In genomic region chr7:123557631-123558505, GRCh38 we compare ENCODE assay signal across 8 cellular contexts. TPM values are rescaled to one million over a fixed set of nuclear protein-coding genes. Genes with fewer than 3 reads are reported as not detected.
DNase-seq lines count a peak whose midpoint lies in the region; ATAC-seq and TF ChIP-seq lines count a peak whose summit lies in the region.

NDUFA5 (minus strand) TSS chr7:123557818; CDS start chr7:123557795, 23 bp downstream.

- peak; percentile 95 for ATAC-seq in HG02870 (IDR thresholded peaks at IDR 0.05; ENCODE audit: unreplicated experiment)
- peak; percentile 96 to 99 (median 97) for ATAC-seq in T-cell (replicated peaks in 1 of 4)
- peak; percentile 98 to 99 (median 99) for ATAC-seq in heart left ventricle

- 3 to 4% (median 3%) methylated on average over 30 to 34 of the region's 34 CpGs for WGBS in adrenal gland, 4 donors
- WGBS in heart left ventricle, 4 donors = 4 to 5% (median 4%) methylated on average over 34 of the region's 34 CpGs

- intact Hi-C loops in adrenal gland (cut with DNase I) (no loop called here), heart left ventricle (cut with DNase I) (loop anchor here in 6 of 10 donors (1.0 to 10.0 kb wide), 6 partner anchors 21 to 191 kb away; partner anchors contain the start of genes WASL (in 3 of the 6) and IQUB (in 2 of the 6))

- H3K27me3 ChIP-seq in adrenal gland (no peaks in the 10 kb centered on the region), heart left ventricle (no peaks in the 10 kb centered on the region)

- H3K9me3 Mint-ChIP-seq in T-cell (no peaks in the 10 kb centered on the region), type B pancreatic cell (no peaks in the 10 kb centered on the region)

- H3K4me3 ChIP-seq in adrenal gland (peak within 1 kb of the TSS; percentile 77 to 88 (median 80)), heart left ventricle (peak within 1 kb of the TSS; percentile 59 to 95 (median 78))

- H3K27me3 Mint-ChIP-seq in T-cell (peaks cover 2 to 6% of the 10 kb centered on the region in 2 donors), type B pancreatic cell (no peaks in the 10 kb centered on the region)

- DNase-seq in GM13977 (ENCODE audit: low spot score) = peak; percentile 88
- DNase-seq in NCI-H146 (lab: John Stamatoyannopoulos, UW) = peak; percentile 99
- peak; percentile 91 to 99 (median 96) for DNase-seq in T-cell
- peak; percentile 99 to 100 (median 99) for DNase-seq in adrenal gland
- DNase-seq in heart left ventricle = peak; percentile 94 to 99 (median 99)
- DNase-seq in pons (ENCODE audit: low spot score) = peak; percentile 100
- DNase-seq in type B pancreatic cell (ENCODE audit: extremely low spot score, unreplicated experiment) = peak; percentile 92

- peak; percentile 40 to 88 for TF ChIP-seq POLR2A in adrenal gland (IDR thresholded peaks at IDR 0.05)
- peak in 1 of 2 donors; percentile 72 for TF ChIP-seq POLR2A in heart left ventricle (IDR thresholded peaks at IDR 0.05)

- H3K27ac Mint-ChIP-seq in T-cell (no peak within 1 kb of the TSS), type B pancreatic cell (no peak within 1 kb of the TSS)

- peaks cover 10% of the 10 kb centered on the region in 3 donors for H3K4me1 Mint-ChIP-seq in T-cell
- peaks cover 3% of the 10 kb centered on the region for H3K4me1 Mint-ChIP-seq in type B pancreatic cell (ENCODE audit: unreplicated experiment)

- H3K9me3 ChIP-seq in adrenal gland (replicated peaks in 1 of 3) (no peaks in the 10 kb centered on the region), heart left ventricle (no peaks in the 10 kb centered on the region)

- H3K27ac ChIP-seq in adrenal gland (peak within 1 kb of the TSS; percentile 82 to 98 (median 94)), heart left ventricle (peak within 1 kb of the TSS; percentile 84 to 97 (median 92))

- POLR2A ChIA-PET in T-cell (lab: Charles Lee) = interaction anchor here (0.5 to 2.5 kb wide), 4 partner anchors 23 to 191 kb away, joined by 4 to 16 read pairs (median 4); partner anchors contain the start of genes IQUB (in 2 of the 2) and WASL (in 1 of the 2)

- H3K36me3 Mint-ChIP-seq in T-cell (peaks cover 5% of the 10 kb centered on the region), type B pancreatic cell (peaks cover 9% of the 10 kb centered on the region)

- no peak for TF ChIP-seq CTCF in GM13977 (IDR thresholded peaks at IDR 0.05; ENCODE audit: extremely low read depth, insufficient read depth, missing control alignments)
- TF ChIP-seq CTCF in adrenal gland (IDR thresholded peaks at IDR 0.05) = peak in 2 of 6 experiments; percentile 12 to 13
- TF ChIP-seq CTCF in heart left ventricle (IDR thresholded peaks at IDR 0.05) = no peak
- no peak for TF ChIP-seq CTCF in type B pancreatic cell (conservative IDR thresholded peaks at IDR 0.05)

- H3K4me1 ChIP-seq in adrenal gland (replicated peaks in 1 of 2) (peaks cover 8 to 38% of the 10 kb centered on the region in 2 donors), heart left ventricle (peaks cover 6 to 41% (median 36%) of the 10 kb centered on the region in 12 donors)

- no peak within 1 kb of the TSS for H3K4me3 Mint-ChIP-seq in T-cell
- no peak within 1 kb of the TSS for H3K4me3 Mint-ChIP-seq in type B pancreatic cell

- H3K36me3 ChIP-seq in adrenal gland (replicated peaks in 1 of 2) (peaks cover 0 to 6% of the 10 kb centered on the region in 2 donors), heart left ventricle (peaks cover 0 to 29% (median 11%) of the 10 kb centered on the region in 9 donors)

- CTCF ChIA-PET in T-cell (lab: Charles Lee) = interaction anchor here (0.5 to 2.9 kb wide), 9 partner anchors 9 to 191 kb away, joined by 3 to 29 read pairs (median 3); partner anchors contain the start of genes IQUB (in 2 of the 2) and WASL (in 1 of the 2)

- in situ Hi-C loops in GM13977 (cut with MboI; ENCODE audit: low pct_unique_long_range_greater_than_20kb, low sequenced_read_pairs, unreplicated experiment) = no loop called here

RNA-seq across cellular contexts. Expression of gene NDUFA5, which starts in this region (rescaled TPM):
- 10 to 100 TPM; 47.0 to 56.5 (median 48.8) TPM for total RNA-seq in T-cell
- 100 to 1,000 TPM in 5 of 8 donors, 10 to 100 TPM in 3; 39.4 to 164 (median 105) TPM for total RNA-seq in adrenal gland
- polyA plus RNA-seq in adrenal gland = 100 to 1,000 TPM; 217 to 289 (median 271) TPM
- total RNA-seq in heart left ventricle = 100 to 1,000 TPM; 109 to 332 (median 245) TPM
- polyA plus RNA-seq in heart left ventricle = 100 to 1,000 TPM; 144 to 415 TPM
- 85.8 and 99.1 TPM in 2 replicates for total RNA-seq in type B pancreatic cell (ENCODE audit: low replicate concordance)

Comparison
In these comparisons a context has a peak if more than half of its experiments do, and no peak if none do; other contexts are left out.
1. Peak in every context shown above with its lines: DNase-seq, ATAC-seq, H3K4me3 ChIP-seq and H3K27ac ChIP-seq.
2. intact Hi-C loops: an anchor here in heart left ventricle (1.0 to 10.0 kb wide); none called in adrenal gland.